26 cellular contexts compared by ENCODE assay signal in the genomic region with DNA sequence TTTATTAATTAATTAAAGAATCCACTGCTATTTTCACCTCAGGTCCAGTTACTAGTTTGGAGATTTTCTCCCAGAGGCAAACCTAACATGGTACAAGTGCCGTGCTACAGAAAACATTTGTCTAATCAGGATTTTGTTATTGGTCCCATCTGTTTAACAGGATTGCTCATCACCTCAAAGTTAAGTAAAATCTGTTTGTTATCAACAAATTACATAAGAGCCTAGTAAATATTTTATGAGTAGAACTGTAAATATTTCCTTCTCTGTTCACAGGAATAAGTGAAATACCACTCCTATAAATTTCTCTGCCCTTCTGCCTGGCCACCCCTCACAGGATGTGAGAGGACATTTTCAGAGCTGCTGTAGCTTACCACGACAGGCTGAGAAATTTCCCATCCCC.
"Had no signal": no experiment of that assay in that cellular context is flagged by ENCODE, and none has a peak within 500 bp of the region (broad histone marks: within the 10 kb centered on the region; RNA-seq: fewer than 3 reads in every experiment).

No MANE protein-coding gene starts in this region.

- DNase-seq: activated CD4-positive, alpha-beta T cell treated with anti-CD3 and anti-CD28 coated beads for 36 hours; activated CD4-positive, alpha-beta T cell treated with anti-CD3 and anti-CD28 coated beads, Interleukin-2, amount 10 ng/mL, durations not matched to agents 7 days and 5 days; activated CD4-positive, alpha-beta T cell treated with anti-CD3 and anti-CD28 coated beads, Interleukin-2, amount 50 U/mL, for 48 hours; activated CD8-positive, alpha-beta T cell treated with anti-CD3 and anti-CD28 coated beads, Interleukin-2, amount 10 ng/mL, durations not matched to agents 7 days and 5 days; activated gamma-delta T cell; activated naive CD4-positive, alpha-beta T cell treated with Interleukin-2 at 50 U/mL for 16 hours; activated naive CD8-positive, alpha-beta T cell treated with anti-CD3 and anti-CD28 coated beads, Interleukin-2, amount 10 ng/mL, durations not matched to agents 7 days and 5 days; activated T-cell treated with anti-CD3 and anti-CD28 coated beads, Interleukin-2, amount 50 U/mL, for 24 hours; amygdala; Karpas-422; MM.1S; MV-4-11; NCI-H1092; NCI-H1436 treated with DMSO at 0.1 percent for 48 hours; NCI-H1694 treated with DMSO at 0.1 percent for 48 hours; NCI-H2029; NCI-H524 treated with DMSO at 0.1 percent for 48 hours; Peyer's patch; RPMI8226; SHP77 treated with DMSO at 0.1 percent for 48 hours had no signal

- H3K27ac ChIP-seq: ascending aorta, cardiac muscle cell, Peyer's patch, SJSA1 had no signal

- H3K4me3 ChIP-seq: ascending aorta, cardiac muscle cell, Peyer's patch, SJSA1 had no signal

- H3K27me3 ChIP-seq: ascending aorta, cardiac muscle cell, Peyer's patch, SJSA1 had no signal

- H3K4me1 ChIP-seq: ascending aorta, Peyer's patch, SJSA1 had no signal

- FAIRE-seq: TTC549 had no signal

- ATAC-seq: activated CD4-positive, alpha-beta T cell treated with anti-CD3 and anti-CD28 coated beads for 36 hours; activated CD4-positive, CD25-positive, alpha-beta regulatory T cell treated with anti-CD3 and anti-CD28 coated beads, Interleukin-2, amount 50 U/mL, for 24 hours; activated CD8-positive, alpha-beta T cell treated with anti-CD3 and anti-CD28 coated beads, Interleukin-2, amount 10 ng/mL, durations not matched to agents 7 days and 5 days; WTC11 had no signal

- H3K9me3 ChIP-seq: ascending aorta, Peyer's patch, SJSA1 had no signal

- H3K36me3 ChIP-seq: ascending aorta, cardiac muscle cell, Peyer's patch, SJSA1 had no signal
